ENCODE assay signal across 20 cellular contexts in genomic region chr17:41103896-41104295, GRCh38. TPM values are rescaled to one million over a fixed set of nuclear protein-coding genes. Genes with fewer than 3 reads are reported as not detected.
"Had no signal": no experiment of that assay in that cellular context is flagged by ENCODE, and none has a peak within 500 bp of the region (broad histone marks: within the 10 kb centered on the region; RNA-seq: fewer than 3 reads in every experiment).

No MANE protein-coding gene starts in this region.

- H3K4me1 ChIP-seq: parathyroid adenoma, sigmoid colon had no signal

- H3K9me3 ChIP-seq: mucosa of descending colon, sigmoid colon had no signal

- H3K27ac ChIP-seq: foreskin keratinocyte, parathyroid adenoma, sigmoid colon had no signal

- H3K79me2 ChIP-seq: parathyroid adenoma had no signal

- H3K4me3 ChIP-seq: lung, mucosa of descending colon, sigmoid colon had no signal

- H3K9ac ChIP-seq: parathyroid adenoma had no signal

- ATAC-seq: mucosa of descending colon; naive thymus-derived CD4-positive, alpha-beta T cell; stimulated activated memory B cell treated with anti-CD40 and anti-IgM and Interleukin-4, amounts not matched to agents 10 μg/mL and 1 μg/mL and 100 μg/mL, for 72 hours had no signal

- H3K27ac Mint-ChIP-seq: activated CD4-positive, alpha-beta T cell treated with anti-CD3 and anti-CD28 coated beads, Interleukin-2, amount 10 ng/mL, durations not matched to agents 7 days and 5 days; activated naive CD8-positive, alpha-beta T cell; activated T-cell treated with anti-CD3 and anti-CD28 coated beads, Interleukin-2, amount 50 U/mL, for 72 hours; naive thymus-derived CD4-positive, alpha-beta T cell; stimulated activated memory B cell treated with anti-CD40 and anti-IgM and Interleukin-4, amounts not matched to agents 10 μg/mL and 1 μg/mL and 100 μg/mL, for 72 hours; T-helper 2 cell treated with Interferon-gamma antibody and Interleukin-4, amounts not matched to agents 5 μg/mL and 100 μg/mL, for 36 hours had no signal

- H3K36me3 ChIP-seq: sigmoid colon had no signal

- FAIRE-seq: islet of Langerhans had no signal

- H3K4me3 Mint-ChIP-seq: activated CD4-positive, alpha-beta T cell treated with anti-CD3 and anti-CD28 coated beads, Interleukin-2, amount 10 ng/mL, durations not matched to agents 7 days and 5 days; activated naive CD8-positive, alpha-beta T cell; activated T-cell treated with anti-CD3 and anti-CD28 coated beads, Interleukin-2, amount 50 U/mL, for 72 hours; naive thymus-derived CD4-positive, alpha-beta T cell; stimulated activated memory B cell treated with anti-CD40 and anti-IgM and Interleukin-4, amounts not matched to agents 10 μg/mL and 1 μg/mL and 100 μg/mL, for 72 hours; T-helper 2 cell treated with Interferon-gamma antibody and Interleukin-4, amounts not matched to agents 5 μg/mL and 100 μg/mL, for 36 hours had no signal

- DNase-seq: activated CD4-positive, alpha-beta T cell treated with anti-CD3 and anti-CD28 coated beads, Interleukin-2, amount 10 ng/mL, durations not matched to agents 7 days and 5 days; activated CD4-positive, CD25-positive, alpha-beta regulatory T cell; activated CD8-positive, alpha-beta memory T cell treated with anti-CD3 and anti-CD28 coated beads, Interleukin-2, amount 50 U/mL, for 48 hours; activated gamma-delta T cell treated with Interleukin-2 at 50 U/mL for 16 hours; activated T-cell treated with anti-CD3 and anti-CD28 coated beads, Interleukin-2, amount 50 U/mL, for 72 hours; cerebellar nuclear complex; effector memory CD4-positive, alpha-beta T cell; foreskin keratinocyte; glutamatergic neuron; mucosa of descending colon; naive thymus-derived CD4-positive, alpha-beta T cell; sigmoid colon had no signal

- H3K27me3 ChIP-seq: foreskin keratinocyte, sigmoid colon had no signal

- H2AFZ ChIP-seq: parathyroid adenoma had no signal

- H3K36me3 Mint-ChIP-seq: activated naive CD8-positive, alpha-beta T cell; stimulated activated memory B cell treated with anti-CD40 and anti-IgM and Interleukin-4, amounts not matched to agents 10 μg/mL and 1 μg/mL and 100 μg/mL, for 72 hours had no signal

- H3K9me3 Mint-ChIP-seq: activated T-cell treated with anti-CD3 and anti-CD28 coated beads, Interleukin-2, amount 50 U/mL, for 72 hours; stimulated activated memory B cell treated with anti-CD40 and anti-IgM and Interleukin-4, amounts not matched to agents 10 μg/mL and 1 μg/mL and 100 μg/mL, for 72 hours; T-helper 2 cell treated with Interferon-gamma antibody and Interleukin-4, amounts not matched to agents 5 μg/mL and 100 μg/mL, for 36 hours had no signal

RNA-seq across cellular contexts. Expression of gene KRTAP4-9, which starts 1.3 kb away (rescaled TPM):
- total RNA-seq: activated CD4-positive, alpha-beta T cell treated with anti-CD3 and anti-CD28 coated beads, Interleukin-2, amount 10 ng/mL, durations not matched to agents 7 days and 5 days; activated T-cell treated with anti-CD3 and anti-CD28 coated beads, Interleukin-2, amount 50 U/mL, for 72 hours; foreskin keratinocyte; lung; mucosa of descending colon; naive thymus-derived CD4-positive, alpha-beta T cell; sigmoid colon; ureter had no signal
- polyA plus RNA-seq: foreskin keratinocyte; lung; naive thymus-derived CD4-positive, alpha-beta T cell; sigmoid colon; thymus had no signal

RNA-seq across cellular contexts. Expression of gene KRTAP4-16, which starts 1.9 kb away (rescaled TPM):
- total RNA-seq: activated CD4-positive, alpha-beta T cell treated with anti-CD3 and anti-CD28 coated beads, Interleukin-2, amount 10 ng/mL, durations not matched to agents 7 days and 5 days; activated T-cell treated with anti-CD3 and anti-CD28 coated beads, Interleukin-2, amount 50 U/mL, for 72 hours; foreskin keratinocyte; lung; mucosa of descending colon; naive thymus-derived CD4-positive, alpha-beta T cell; sigmoid colon; ureter had no signal
- polyA plus RNA-seq: foreskin keratinocyte; lung; naive thymus-derived CD4-positive, alpha-beta T cell; sigmoid colon; thymus had no signal

RNA-seq across cellular contexts. Expression of gene KRTAP4-8, which starts 6.0 kb away (rescaled TPM):
- total RNA-seq: activated CD4-positive, alpha-beta T cell treated with anti-CD3 and anti-CD28 coated beads, Interleukin-2, amount 10 ng/mL, durations not matched to agents 7 days and 5 days; activated T-cell treated with anti-CD3 and anti-CD28 coated beads, Interleukin-2, amount 50 U/mL, for 72 hours; foreskin keratinocyte; lung; mucosa of descending colon; naive thymus-derived CD4-positive, alpha-beta T cell; sigmoid colon; ureter had no signal
- polyA plus RNA-seq: foreskin keratinocyte; lung; naive thymus-derived CD4-positive, alpha-beta T cell; sigmoid colon had no signal

RNA-seq across cellular contexts. Expression of gene KRTAP4-11, which starts 14.3 kb away (rescaled TPM):
- total RNA-seq: activated CD4-positive, alpha-beta T cell treated with anti-CD3 and anti-CD28 coated beads, Interleukin-2, amount 10 ng/mL, durations not matched to agents 7 days and 5 days; activated T-cell treated with anti-CD3 and anti-CD28 coated beads, Interleukin-2, amount 50 U/mL, for 72 hours; foreskin keratinocyte; mucosa of descending colon; naive thymus-derived CD4-positive, alpha-beta T cell; sigmoid colon; ureter had no signal
- polyA plus RNA-seq: foreskin keratinocyte; lung; naive thymus-derived CD4-positive, alpha-beta T cell; sigmoid colon; thymus had no signal

RNA-seq across cellular contexts. Expression of gene KRTAP4-7, which starts 19.9 kb away (rescaled TPM):
- total RNA-seq: activated CD4-positive, alpha-beta T cell treated with anti-CD3 and anti-CD28 coated beads, Interleukin-2, amount 10 ng/mL, durations not matched to agents 7 days and 5 days; activated T-cell treated with anti-CD3 and anti-CD28 coated beads, Interleukin-2, amount 50 U/mL, for 72 hours; foreskin keratinocyte; lung; mucosa of descending colon; naive thymus-derived CD4-positive, alpha-beta T cell; sigmoid colon; ureter had no signal
- polyA plus RNA-seq: foreskin keratinocyte; lung; naive thymus-derived CD4-positive, alpha-beta T cell; sigmoid colon; thymus had no signal
